18 cellular contexts compared by ENCODE assay signal in the genomic region with DNA sequence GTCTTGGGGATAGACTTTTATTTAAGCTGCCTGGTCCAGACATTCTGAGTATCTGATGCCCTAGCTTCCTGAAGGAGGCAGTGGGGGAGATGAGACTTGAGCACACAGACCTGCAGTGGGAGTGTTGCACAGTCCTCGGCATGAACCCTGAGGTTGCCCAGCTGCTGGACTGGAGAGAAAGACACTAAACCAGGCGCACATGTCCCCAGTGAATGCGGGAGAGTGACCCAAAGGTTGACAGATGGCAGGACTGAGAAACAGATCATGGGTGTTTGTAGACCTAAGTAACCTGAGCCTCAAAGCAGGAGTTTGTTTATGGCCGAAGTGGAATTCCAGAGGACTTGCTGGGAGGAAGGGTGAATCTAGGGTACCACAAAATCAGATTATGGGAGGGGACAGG.
"Had no signal": no experiment of that assay in that cellular context is flagged by ENCODE, and none has a peak within 500 bp of the region (broad histone marks: within the 10 kb centered on the region; RNA-seq: fewer than 3 reads in every experiment).

No MANE protein-coding gene starts in this region.

- ATAC-seq: activated T-cell treated with anti-CD3 and anti-CD28 coated beads, Interleukin-2, amount 50 U/mL, for 4 hours; heart right ventricle; left cardiac atrium; lower lobe of right lung; pancreas had no signal

- DNase-seq: activated CD4-positive, alpha-beta T cell treated with anti-CD3 and anti-CD28 coated beads for 1 hour; activated CD4-positive, alpha-beta T cell treated with anti-CD3 and anti-CD28 coated beads, Interleukin-2, amount 50 U/mL, for 48 hours; activated effector memory CD4-positive, alpha-beta T cell treated with Interleukin-2 at 50 U/mL for 16 hours; activated naive CD4-positive, alpha-beta T cell treated with anti-CD3 and anti-CD28 coated beads, Interleukin-2, amount 50 U/mL, for 16 hours; activated T-cell treated with anti-CD3 and anti-CD28 coated beads, Interleukin-2, amount 50 U/mL, for 4 hours; dermis blood vessel endothelial cell; endodermal cell; erythroblast; gastrocnemius medialis; heart right ventricle; left cardiac atrium; lower lobe of right lung; pancreas; sigmoid colon; stimulated activated CD4-positive, alpha-beta T cell treated with anti-CD3 and anti-CD28 coated beads, Interleukin-1b, Interleukin-23, amount 100 ng/mL, for 48 hours; stomach; testis; upper lobe of left lung had no signal

- H3K9me3 ChIP-seq: gastrocnemius medialis, lower lobe of right lung, pancreas, sigmoid colon, stomach, testis, upper lobe of left lung had no signal

- H3K4me1 ChIP-seq: lower lobe of right lung, pancreas, testis, upper lobe of left lung had no signal

- H3K36me3 ChIP-seq: gastrocnemius medialis, heart right ventricle, lower lobe of right lung, pancreas, sigmoid colon, stomach, upper lobe of left lung had no signal

- H3K4me3 Mint-ChIP-seq: activated T-cell treated with anti-CD3 and anti-CD28 coated beads, Interleukin-2, amount 50 U/mL, for 4 hours; endodermal cell had no signal

- H3K9me3 Mint-ChIP-seq: endodermal cell had no signal

- H3K27me3 ChIP-seq: pancreas, sigmoid colon, testis, upper lobe of left lung had no signal

- H3K4me3 ChIP-seq: gastrocnemius medialis, heart right ventricle, lower lobe of right lung, pancreas, sigmoid colon, stomach, testis, upper lobe of left lung had no signal

- H3K27ac ChIP-seq: gastrocnemius medialis, heart right ventricle, lower lobe of right lung, pancreas, stomach, testis, upper lobe of left lung had no signal

- H3K27ac Mint-ChIP-seq: endodermal cell had no signal
